Comparison of ENCODE assay signal across 18 cellular contexts in genomic region chr4:18039113-18039512, GRCh38. TPM values are rescaled to one million over a fixed set of nuclear protein-coding genes. Genes with fewer than 3 reads are reported as not detected.
DNase-seq lines count a peak whose midpoint lies in the region; ATAC-seq, FAIRE-seq and TF ChIP-seq lines count a peak whose summit lies in the region.
"Had no signal": no experiment of that assay in that cellular context is flagged by ENCODE, and none has a peak within 500 bp of the region (broad histone marks: within the 10 kb centered on the region; RNA-seq: fewer than 3 reads in every experiment).

No MANE protein-coding gene starts in this region.

- H4K20me1 ChIP-seq in IMR-90 (ENCODE audit: insufficient read depth, low read length) (no peaks in the 10 kb centered on the region), HepG2 (ENCODE audit: insufficient read depth, low read length) (no peaks in the 10 kb centered on the region)

- no peak overlapping the region for H3K14ac ChIP-seq in IMR-90 (replicated peaks; ENCODE audit: low read depth, low read length)

- no peaks in the 10 kb centered on the region for H3K4me1 ChIP-seq in IMR-90 (ENCODE audit: control insufficient read depth, insufficient read depth, low read length)
- no peaks in the 10 kb centered on the region for H3K4me1 ChIP-seq in stomach
- H3K4me1 ChIP-seq in HepG2 (ENCODE audit: insufficient read depth, low read length): no peaks in the 10 kb centered on the region
- H3K4me1 ChIP-seq: BE2C, esophagus muscularis mucosa, HAP-1, parathyroid adenoma had no signal

- no peak for TF ChIP-seq CTCF in IMR-90 (conservative IDR thresholded peaks at IDR 0.05; ENCODE audit: low read depth, low read length)
- no peak for TF ChIP-seq CTCF in stomach (IDR thresholded peaks at IDR 0.05)
- TF ChIP-seq CTCF in HepG2 (CRISPR knock-in tag; IDR thresholded peaks at IDR 0.05): no peak

- no peak overlapping the region for H3K4ac ChIP-seq in IMR-90 (ENCODE audit: low read depth, low read length)

- peak; percentile 51 for ATAC-seq in GM19043 (IDR thresholded peaks at IDR 0.05; ENCODE audit: low read depth, unreplicated experiment)
- peak; percentile 49 for ATAC-seq in HG02678 (IDR thresholded peaks at IDR 0.05; ENCODE audit: unreplicated experiment)
- no peak for ATAC-seq in IMR-90 (ENCODE audit: low read depth)
- ATAC-seq in HepG2: no peak
- ATAC-seq: Panc1 had no signal

- WGBS in IMR-90 (ENCODE audit: extremely low coverage in 2 of 2, insufficient read length in 1 of 2), 2 experiments: no CpG with 5 or more reads among the region's 2 CpGs
- WGBS in stomach, 5 donors: 57 to 79% (median 69%) methylated on average over 2 of the region's 2 CpGs
- WGBS in HepG2 (ENCODE audit: low lambda C conversion rate): 22% methylated on average over 2 of the region's 2 CpGs

- H3K27me3 ChIP-seq in IMR-90 (ENCODE audit: control insufficient read depth, insufficient read depth, low read length) (no peaks in the 10 kb centered on the region; the same call in 1 of the 2 replicates), stomach (no peaks in the 10 kb centered on the region), HepG2 (ENCODE audit: control insufficient read depth in 1 of 2, insufficient read depth in 2 of 2, low read length in 2 of 2) (no peaks in the 10 kb centered on the region)
- H3K27me3 ChIP-seq: BE2C, esophagus muscularis mucosa had no signal

- H2BK20ac ChIP-seq in IMR-90 (ENCODE audit: low read depth, low read length): no peak overlapping the region

- H2AFZ ChIP-seq in IMR-90 (replicated peaks; ENCODE audit: low read length, poor library complexity) (no peak overlapping the region), HepG2 (ENCODE audit: low read length) (no peak overlapping the region)
- H2AFZ ChIP-seq: parathyroid adenoma had no signal

- no peak overlapping the region for H4K8ac ChIP-seq in IMR-90 (ENCODE audit: low read depth in 2 of 2, low read length in 2 of 2)

- POLR2A ChIA-PET in IMR-90 (lab: Charles Lee; ENCODE audit: unreplicated experiment) (no interaction called here), HepG2 (lab: Yijun Ruan, JAX) (no interaction called here)

- TF ChIP-seq EP300 in stomach (IDR thresholded peaks at IDR 0.05) (no peak), HepG2 (IDR thresholded peaks at IDR 0.05; ENCODE audit: low read depth in 2 of 2, low read length in 2 of 2) (no peak), HepG2 (CRISPR knock-in tag; IDR thresholded peaks at IDR 0.05; ENCODE audit: borderline replicate concordance) (no peak)

- DNase-seq in IMR-90 (peak; percentile 5), iris pigment epithelial cell (ENCODE audit: low read depth) (peak; percentile 35), OCI-M2 (lab: John Stamatoyannopoulos, UW; ENCODE audit: unreplicated experiment) (no peak), stomach (no peak), HepG2 (ENCODE audit: low spot score) (no peak)
- DNase-seq: activated gamma-delta T cell treated with Interleukin-2 at 50 U/mL for 16 hours, BE2C, DMS153, hippocampal formation, NCI-H510A treated with DMSO at 0.1 percent for 48 hours, substantia nigra had no signal

- no peak overlapping the region for H2BK120ac ChIP-seq in IMR-90 (ENCODE audit: low read depth, low read length)

- in situ Hi-C loops in IMR-90 (cut with MboI; ENCODE audit: low sequenced_read_pairs): no loop called here
- in situ Hi-C loops in HepG2 (cut with HindIII; ENCODE audit: extremely low pct_ligation_motif_present, low pct_unique_long_range_greater_than_20kb): no loop called here

- intact Hi-C loops in IMR-90 (cut with micrococcal nuclease) (no loop called here), stomach (cut with DNase I; ENCODE audit: low total_unique reads) (no loop called here), HepG2 (cut with micrococcal nuclease; ENCODE audit: unreplicated experiment) (no loop called here)

- no peak for FAIRE-seq in HepG2 (lab: Jason Lieb, UNC)

- dilution Hi-C loops in IMR-90 (cut with HindIII; ENCODE audit: low sequenced_read_pairs, unreplicated experiment): no loop called here

- no peaks in the 10 kb centered on the region for H3K79me1 ChIP-seq in IMR-90 (ENCODE audit: low read depth in 1 of 2, low read length in 2 of 2)

- H2BK15ac ChIP-seq in IMR-90 (ENCODE audit: low read depth, low read length): no peak overlapping the region

- no peak overlapping the region for H2BK5ac ChIP-seq in IMR-90 (ENCODE audit: low read depth, low read length, poor library complexity, severe bottlenecking)

- H3K27ac ChIP-seq in IMR-90 (ENCODE audit: insufficient read depth, low read length) (no peak overlapping the region), stomach (no peak overlapping the region), HepG2 (ENCODE audit: extremely low read length, insufficient read depth, low read length) (no peak overlapping the region)
- H3K27ac ChIP-seq: esophagus muscularis mucosa, parathyroid adenoma, VCaP had no signal

- H2AK5ac ChIP-seq in IMR-90 (ENCODE audit: low read depth, low read length): no peak overlapping the region

- no peak overlapping the region for H3K18ac ChIP-seq in IMR-90 (ENCODE audit: low read depth, low read length)

- CTCF ChIA-PET in IMR-90 (lab: Yijun Ruan, JAX): no interaction called here
- CTCF ChIA-PET in HepG2 (lab: Yijun Ruan, JAX; ENCODE audit: low intra/inter-chr PET ratio, low total read pairs): no interaction called here

- H3K9me3 ChIP-seq in IMR-90 (ENCODE audit: control insufficient read depth, insufficient read depth, low read length): no peaks in the 10 kb centered on the region
- no peaks in the 10 kb centered on the region for H3K9me3 ChIP-seq in stomach
- H3K9me3 ChIP-seq in HepG2 (ENCODE audit: low read length): no peaks in the 10 kb centered on the region
- H3K9me3 ChIP-seq: BE2C, esophagus muscularis mucosa, HAP-1 had no signal

- H3K9me1 ChIP-seq in IMR-90 (ENCODE audit: insufficient read depth, low read length): no peaks in the 10 kb centered on the region

- no peak overlapping the region for H3K4me3 ChIP-seq in IMR-90 (ENCODE audit: insufficient read depth, low read depth, low read length)
- H3K4me3 ChIP-seq in stomach: no peak overlapping the region
- H3K4me3 ChIP-seq in HepG2 (replicated peaks in 1 of 3; ENCODE audit: insufficient read depth in 1 of 3, low read depth in 2 of 3, low read length in 3 of 3): no peak overlapping the region
- H3K4me3 ChIP-seq: esophagus muscularis mucosa, HAP-1 had no signal

- H2AK9ac ChIP-seq in IMR-90 (replicated peaks; ENCODE audit: low read depth, low read length, poor library complexity): no peak overlapping the region

- no peak overlapping the region for H3K4me2 ChIP-seq in IMR-90 (ENCODE audit: low read depth, low read length)
- H3K4me2 ChIP-seq in HepG2 (ENCODE audit: low read depth, low read length): no peak overlapping the region

- no peak overlapping the region for H3K23ac ChIP-seq in IMR-90 (ENCODE audit: low read depth, low read length)

- TF ChIP-seq RAD21 in IMR-90 (IDR thresholded peaks at IDR 0.05; ENCODE audit: low read length) (no peak), HepG2 (CRISPR knock-in tag; IDR thresholded peaks at IDR 0.05) (no peak)

- H3K9ac ChIP-seq in IMR-90 (ENCODE audit: low read depth, low read length) (no peak overlapping the region), HepG2 (ENCODE audit: insufficient read depth, low read depth, low read length) (no peak overlapping the region)
- H3K9ac ChIP-seq: parathyroid adenoma had no signal

- no peak for TF ChIP-seq POLR2A in IMR-90 (IDR thresholded peaks at IDR 0.05; ENCODE audit: low read depth, low read length)
- no peak for TF ChIP-seq POLR2A in stomach (IDR thresholded peaks at IDR 0.05)
- TF ChIP-seq POLR2A in HepG2 (IDR thresholded peaks at IDR 0.05; ENCODE audit: insufficient read depth in 1 of 2, low read depth in 2 of 2, low read length in 2 of 2): no peak

- no TSS peak for BruUV-seq in IMR-90 (replicated peaks; lab: Mats Ljungman, UMichigan)
- BruUV-seq in HepG2 (replicated peaks; lab: Mats Ljungman, UMichigan): no TSS peak

- H4K5ac ChIP-seq in IMR-90 (ENCODE audit: low read depth, low read length): no peak overlapping the region

- no peak overlapping the region for H4K91ac ChIP-seq in IMR-90 (ENCODE audit: insufficient read depth, low read depth, low read length)

- H3K36me3 ChIP-seq in IMR-90 (ENCODE audit: control insufficient read depth, insufficient read depth, low read length) (no peaks in the 10 kb centered on the region), stomach (no peaks in the 10 kb centered on the region), HepG2 (replicated peaks in 1 of 2; ENCODE audit: control insufficient read depth in 1 of 2, insufficient read depth in 2 of 2, low read length in 2 of 2) (no peaks in the 10 kb centered on the region)
- H3K36me3 ChIP-seq: BE2C, esophagus muscularis mucosa, HAP-1 had no signal

- H3K56ac ChIP-seq in IMR-90 (ENCODE audit: extremely low read depth, insufficient read depth, low read length): no peak overlapping the region

- H3K79me2 ChIP-seq in HepG2 (ENCODE audit: insufficient read depth, low read length): no peaks in the 10 kb centered on the region
- H3K79me2 ChIP-seq: parathyroid adenoma had no signal

RNA-seq across cellular contexts. Expression of gene LCORL, which starts 17.6 kb away (rescaled TPM):
- 5.0 and 11.4 TPM in 2 replicates for total RNA-seq in IMR-90 (2012; rRNA removed)
- polyA plus RNA-seq in IMR-90 (2012; rRNA removed): 1.3 and 2.1 TPM in 2 replicates
- 2.1 and 3.2 TPM in 2 replicates for polyA plus RNA-seq in IMR-90 (2012; cell fraction: cytosol; rRNA removed)
- 2.2 and 3.1 TPM in 2 replicates for polyA plus RNA-seq in IMR-90 (2012; cell fraction: nucleus; rRNA removed; ENCODE audit: low replicate concordance)
- 10 to 100 TPM in 4 of 5 donors, 1 to 10 TPM in 1; 4.6 to 28.1 (median 15.6) TPM for total RNA-seq in stomach
- polyA plus RNA-seq in stomach: 1 to 10 TPM; 1.8 to 4.1 (median 2.5) TPM
- 14.5 and 16.5 TPM in 2 replicates for total RNA-seq in HepG2 (2016; rRNA removed; fragmentation: Illumina TruSeq; extraction: Trizol)
- total RNA-seq in HepG2 (2016; cell fraction: cytosol; rRNA removed; fragmentation: Illumina TruSeq; extraction: Trizol; ENCODE audit: low read depth): 12.9 and 14.7 TPM in 2 replicates
- 15.7 and 17.7 TPM in 2 replicates for total RNA-seq in HepG2 (2016; cell fraction: insoluble cytoplasmic fraction; rRNA removed; fragmentation: Illumina TruSeq; extraction: Trizol)
- total RNA-seq in HepG2 (2016; cell fraction: membrane; rRNA removed; fragmentation: Illumina TruSeq; extraction: Trizol): 6.3 and 9.2 TPM in 2 replicates
- 28.7 and 32.0 TPM in 2 replicates for total RNA-seq in HepG2 (2016; cell fraction: nucleus; rRNA removed; fragmentation: Illumina TruSeq; extraction: Trizol)
- polyA plus RNA-seq in HepG2 (2011; rRNA removed): 3.8 and 5.3 TPM in 2 replicates
- polyA plus RNA-seq in HepG2 (2011; cell fraction: cytosol; rRNA removed): 1.4 and 2.2 TPM in 2 replicates
- polyA plus RNA-seq in HepG2 (2011; cell fraction: nucleus; rRNA removed): 3.8 TPM in 2 replicates
- polyA plus RNA-seq in HepG2 (2012): 7.5 and 8.0 TPM in 2 replicates
- polyA plus RNA-seq in HepG2 (2016; cell fraction: cytosol; fragmentation: Illumina TruSeq; extraction: Trizol; ENCODE audit: low read depth): 4.7 and 5.7 TPM in 2 replicates
- 9.4 and 11.8 TPM in 2 replicates for polyA plus RNA-seq in HepG2 (2016; cell fraction: insoluble cytoplasmic fraction; fragmentation: Illumina TruSeq; extraction: Trizol; ENCODE audit: low read depth)
- 4.8 and 6.3 TPM in 2 replicates for polyA plus RNA-seq in HepG2 (2016; cell fraction: membrane; fragmentation: Illumina TruSeq; extraction: Trizol; ENCODE audit: low read depth)
- polyA plus RNA-seq in HepG2 (2016; cell fraction: nucleus; fragmentation: Illumina TruSeq; extraction: Trizol; ENCODE audit: insufficient read depth, low read depth): 8.6 and 9.4 TPM in 2 replicates
- 5.2 and 7.8 TPM in 2 replicates for polyA minus RNA-seq in HepG2 (2011; rRNA and poly(A)+ RNA removed; ENCODE audit: low replicate concordance)
- polyA minus RNA-seq in HepG2 (2011; cell fraction: cytosol; rRNA and poly(A)+ RNA removed): 5.4 and 7.4 TPM in 2 replicates
- polyA minus RNA-seq in HepG2 (2011; cell fraction: nucleus; rRNA and poly(A)+ RNA removed): 53.7 and 60.4 TPM in 2 replicates

Comparison
In these comparisons a context has a peak if more than half of its experiments do, and no peak if none do; other contexts are left out.
1. ATAC-seq: peak in GM19043 (single experiment) and HG02678 (single experiment); none in IMR-90 (single experiment) and HepG2 (single experiment).
2. DNase-seq: peak in IMR-90 (single experiment) and iris pigment epithelial cell (single experiment); none in OCI-M2 (single experiment), stomach (single experiment) and HepG2 (single experiment).